19 cellular contexts compared by ENCODE assay signal in genomic region chr7:104789780-104790179, GRCh38.
DNase-seq lines count a peak whose midpoint lies in the region; ATAC-seq, FAIRE-seq and TF ChIP-seq lines count a peak whose summit lies in the region.
"Had no signal": no experiment of that assay in that cellular context is flagged by ENCODE, and none has a peak within 500 bp of the region (broad histone marks: within the 10 kb centered on the region; RNA-seq: fewer than 3 reads in every experiment).

No MANE protein-coding gene starts in this region.

- no peak for DNase-seq in HepG2 (ENCODE audit: low spot score)
- DNase-seq in right lobe of liver, result no peak
- peak; percentile 42 for DNase-seq in SK-MEL-5 (ENCODE audit: low read depth, low spot score)
- DNase-seq in dermis blood vessel endothelial cell, result peak; percentile 11
- DNase-seq in ureter (ENCODE audit: low spot score), result no peak
- DNase-seq in NCI-H226, result no peak
- DNase-seq: 8988T; C1 segment of cervical spinal cord; Caco-2; CD4-positive, CD25-positive, alpha-beta regulatory T cell; CD8-positive, alpha-beta T cell; DMS153; DND-41; GOT3; HFFc6 had no signal

- BruUV-seq in HepG2 (replicated peaks; lab: Mats Ljungman, UMichigan), result no TSS peak

- H3K4me1 ChIP-seq in HepG2 (ENCODE audit: insufficient read depth, low read length) (no peaks in the 10 kb centered on the region), right lobe of liver (no peaks in the 10 kb centered on the region)
- H3K4me1 ChIP-seq: Caco-2, HAP-1 had no signal

- no peak overlapping the region for H3K9ac ChIP-seq in HepG2 (ENCODE audit: insufficient read depth, low read depth, low read length)

- H3K4me3 ChIP-seq in HepG2 (replicated peaks in 1 of 3; ENCODE audit: insufficient read depth in 1 of 3, low read depth in 2 of 3, low read length in 3 of 3) (no peak overlapping the region), right lobe of liver (no peak overlapping the region)
- H3K4me3 ChIP-seq: HAP-1 had no signal

- no peaks in the 10 kb centered on the region for H3K36me3 ChIP-seq in HepG2 (replicated peaks in 1 of 2; ENCODE audit: control insufficient read depth in 1 of 2, insufficient read depth in 2 of 2, low read length in 2 of 2)
- H3K36me3 ChIP-seq in right lobe of liver, result no peaks in the 10 kb centered on the region
- H3K36me3 ChIP-seq: HAP-1 had no signal

- no peak for ATAC-seq in HepG2
- ATAC-seq in right lobe of liver, result no peak
- ATAC-seq: CD8-positive, alpha-beta T cell had no signal

- TF ChIP-seq RAD21 in HepG2 (CRISPR knock-in tag; IDR thresholded peaks at IDR 0.05), result no peak

- 2% methylated on average over 3 of the region's 3 CpGs for WGBS in HepG2 (ENCODE audit: low lambda C conversion rate)
- 64% methylated on average over 3 of the region's 3 CpGs for WGBS in right lobe of liver (ENCODE audit: insufficient coverage, low coverage, low lambda C conversion rate, missing lambda C conversion rate)

- H3K27me3 ChIP-seq in HepG2 (ENCODE audit: control insufficient read depth in 1 of 2, insufficient read depth in 2 of 2, low read length in 2 of 2), result no peaks in the 10 kb centered on the region; a peak in 1 of 5 replicates
- no peaks in the 10 kb centered on the region for H3K27me3 ChIP-seq in right lobe of liver

- no peak for FAIRE-seq in HepG2 (lab: Jason Lieb, UNC)
- FAIRE-seq: G401.6, GM12892, H54 had no signal

- no peaks in the 10 kb centered on the region for H3K79me2 ChIP-seq in HepG2 (ENCODE audit: insufficient read depth, low read length)

- CTCF ChIA-PET in HepG2 (lab: Yijun Ruan, JAX; ENCODE audit: low intra/inter-chr PET ratio, low total read pairs), result no interaction called here

- intact Hi-C loops in HepG2 (cut with micrococcal nuclease; ENCODE audit: unreplicated experiment) (no loop called here), right lobe of liver (cut with DNase I) (no loop called here)

- TF ChIP-seq POLR2A in HepG2 (IDR thresholded peaks at IDR 0.05; ENCODE audit: insufficient read depth in 1 of 2, low read depth in 2 of 2, low read length in 2 of 2) (no peak), right lobe of liver (IDR thresholded peaks at IDR 0.05) (no peak)

- H3K4me2 ChIP-seq in HepG2 (ENCODE audit: low read depth, low read length), result no peak overlapping the region

- H3K9me3 ChIP-seq in HepG2 (ENCODE audit: low read length) (no peaks in the 10 kb centered on the region), right lobe of liver (no peaks in the 10 kb centered on the region)
- H3K9me3 ChIP-seq: Caco-2, HAP-1 had no signal

- no peaks in the 10 kb centered on the region for H4K20me1 ChIP-seq in HepG2 (ENCODE audit: insufficient read depth, low read length)

- TF ChIP-seq EP300 in HepG2 (IDR thresholded peaks at IDR 0.05; ENCODE audit: low read depth in 2 of 2, low read length in 2 of 2) (no peak), HepG2 (CRISPR knock-in tag; IDR thresholded peaks at IDR 0.05; ENCODE audit: borderline replicate concordance) (no peak)

- TF ChIP-seq CTCF in HepG2 (CRISPR knock-in tag; IDR thresholded peaks at IDR 0.05) (no peak), right lobe of liver (IDR thresholded peaks at IDR 0.05) (no peak)

- in situ Hi-C loops in HepG2 (cut with HindIII; ENCODE audit: extremely low pct_ligation_motif_present, low pct_unique_long_range_greater_than_20kb) (no loop called here), SK-MEL-5 (cut with HindIII; ENCODE audit: low pct_unique_long_range_greater_than_20kb, low sequenced_read_pairs) (no loop called here)

- H3K27ac ChIP-seq in HepG2 (ENCODE audit: extremely low read length, insufficient read depth, low read length), result no peak overlapping the region
- H3K27ac ChIP-seq in right lobe of liver, result no peak overlapping the region

- no peak overlapping the region for H2AFZ ChIP-seq in HepG2 (ENCODE audit: low read length)

- POLR2A ChIA-PET in HepG2 (lab: Yijun Ruan, JAX), result no interaction called here

TF ChIP-seq in HepG2, 621 proteins besides CTCF, POLR2A, EP300 and RAD21:
- TF ChIP-seq ZNF20 (CRISPR knock-in tag; IDR thresholded peaks at IDR 0.05) (no peak), HMG20B (CRISPR knock-in tag; conservative IDR thresholded peaks at IDR 0.05) (no peak), ZNF839 (CRISPR knock-in tag; IDR thresholded peaks at IDR 0.05; ENCODE audit: borderline replicate concordance) (no peak), MAFK (conservative IDR thresholded peaks at IDR 0.05 in 1 of 2, IDR thresholded peaks at IDR 0.05 in 1 of 2; ENCODE audit: low read length in 2 of 2) (peak; percentile 25 to 52; a peak in 2 of 4 replicates), BRCA1 (CRISPR knock-in tag; IDR thresholded peaks at IDR 0.05) (no peak), ZSCAN20 (CRISPR knock-in tag; IDR thresholded peaks at IDR 0.05; ENCODE audit: borderline replicate concordance) (no peak)

Comparison
In these comparisons a context has a peak if more than half of its experiments do, and no peak if none do; other contexts are left out.
1. DNase-seq: peak in SK-MEL-5 (single experiment) and dermis blood vessel endothelial cell (single experiment); none in HepG2 (single experiment), right lobe of liver (0 of 3), ureter (single experiment) and NCI-H226 (single experiment).